ENCODE assay signal across 1 cellular context in the genomic region with DNA sequence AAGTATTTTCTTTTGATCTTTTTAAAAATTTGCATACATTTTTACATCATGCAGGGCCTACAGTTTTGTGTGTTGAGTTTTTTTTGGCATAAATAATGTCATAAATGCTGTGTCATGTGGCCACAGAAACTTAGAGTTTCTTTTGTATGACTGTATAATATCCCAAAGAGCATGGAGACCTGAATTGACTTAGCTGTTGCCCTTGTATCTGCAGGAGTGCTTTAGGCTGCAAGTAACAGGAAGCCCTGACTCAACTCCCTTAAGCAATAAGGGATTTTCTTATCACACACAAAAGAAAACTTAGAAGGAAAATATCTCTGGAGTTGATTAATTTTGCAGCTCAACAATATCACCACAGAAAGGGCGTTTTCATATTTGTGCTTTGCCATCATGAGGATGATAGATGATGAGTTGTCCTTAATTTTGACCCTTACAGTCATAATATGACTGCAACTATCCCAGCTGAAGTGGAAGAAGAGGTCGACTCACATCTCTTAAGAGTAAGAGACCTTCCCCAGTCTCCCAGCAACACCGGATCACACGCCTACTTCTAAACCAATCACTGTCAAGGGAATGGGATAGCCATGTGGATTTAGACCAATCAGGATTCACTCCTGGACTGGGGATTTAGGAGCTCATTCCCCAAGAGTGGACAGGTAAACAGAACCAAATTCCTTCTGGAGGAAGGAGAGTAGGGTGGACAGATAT.
TF ChIP-seq lines count a peak whose summit lies in the region.

No MANE protein-coding gene starts in this region.

TF ChIP-seq in GM23338, 12 proteins besides CTCF, POLR2A, EP300 and RAD21 (continued from another document):
- TF ChIP-seq EZH2 (IDR thresholded peaks at IDR 0.05; ENCODE audit: low read depth, unreplicated experiment) (no peak), POLR2AphosphoS5 (IDR thresholded peaks at IDR 0.05; ENCODE audit: low read depth) (no peak)
